In the genomic region with DNA sequence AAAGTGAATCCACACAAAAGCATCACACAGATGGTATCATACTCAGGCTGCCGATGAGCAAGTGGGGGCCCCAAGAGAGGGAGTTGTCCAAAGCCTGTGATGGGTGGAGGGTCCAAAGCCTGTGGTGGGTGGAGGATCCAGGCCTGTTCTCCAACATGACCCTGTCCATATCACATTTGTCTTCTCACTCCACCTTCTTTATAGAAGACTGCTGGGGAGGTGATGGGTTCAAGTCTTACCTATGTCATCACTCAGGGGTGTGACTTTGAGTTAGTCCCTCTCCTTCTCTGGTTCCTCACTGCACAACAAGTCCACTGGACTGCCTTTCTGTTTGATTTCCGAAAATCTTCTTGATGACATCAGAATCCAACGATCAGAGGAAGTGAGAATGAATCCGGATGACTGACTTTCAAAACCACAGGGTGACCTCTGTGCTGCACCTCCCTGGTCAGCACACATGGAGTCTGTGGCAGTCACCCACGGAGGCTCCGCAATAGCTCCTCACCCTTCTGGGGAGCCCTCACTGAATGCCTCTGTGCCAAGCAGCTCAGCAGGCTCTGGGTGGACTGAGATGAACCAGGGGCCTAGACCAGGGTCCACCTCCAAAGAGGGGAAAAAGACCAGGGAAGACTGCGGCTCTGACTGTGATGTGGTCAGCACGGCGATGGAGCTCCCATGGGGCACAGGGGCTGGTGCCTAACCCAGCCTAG, we compare ENCODE assay signal across 9 cellular contexts.
DNase-seq lines count a peak whose midpoint lies in the region; ATAC-seq and TF ChIP-seq lines count a peak whose summit lies in the region.
"Had no signal": no experiment of that assay in that cellular context is flagged by ENCODE, and none has a peak within 500 bp of the region (broad histone marks: within the 10 kb centered on the region; RNA-seq: fewer than 3 reads in every experiment).

No MANE protein-coding gene starts in this region.

- no peak for DNase-seq in activated T-cell treated with anti-CD3 and anti-CD28 coated beads, Interleukin-2, amount 50 U/mL, for 72 hours
- no peak for DNase-seq in activated T-cell treated with anti-CD3 and anti-CD28 coated beads, Interleukin-2, amount 50 U/mL, for 1 hour
- DNase-seq in RPMI7951 (ENCODE audit: low read depth) (peak; percentile 91), kidney epithelial cell (ENCODE audit: low read depth) (peak; percentile 83), HUDEP-2 (lab: John Stamatoyannopoulos, UW; ENCODE audit: unreplicated experiment in 76 of 76) (no peak), DMS 273 (lab: John Stamatoyannopoulos, UW; ENCODE audit: unreplicated experiment) (no peak), NCI-H1930 (lab: John Stamatoyannopoulos, UW) (no peak)

- H3K9me3 Mint-ChIP-seq in activated T-cell treated with anti-CD3 and anti-CD28 coated beads, Interleukin-2, amount 50 U/mL, for 72 hours, result peaks cover 0 to 3% of the 10 kb centered on the region in 2 donors

- peak; percentile 33 to 44 for ATAC-seq in activated T-cell treated with anti-CD3 and anti-CD28 coated beads, Interleukin-2, amount 50 U/mL, for 72 hours (replicated peaks in 1 of 2)
- peak; percentile 60 for ATAC-seq in HG02885 (IDR thresholded peaks at IDR 0.05; ENCODE audit: poor library complexity, unreplicated experiment)

- no peaks in the 10 kb centered on the region for H3K27me3 ChIP-seq in kidney epithelial cell (ENCODE audit: control insufficient read depth, insufficient read depth, low read length)

- H3K27ac Mint-ChIP-seq in activated T-cell treated with anti-CD3 and anti-CD28 coated beads, Interleukin-2, amount 50 U/mL, for 72 hours, result peak overlapping the region; percentile 61

- no peak overlapping the region for H3K4me3 ChIP-seq in kidney epithelial cell (ENCODE audit: low read depth, low read length)
- H3K4me3 ChIP-seq: skin epidermis had no signal

- peaks cover 90% of the 10 kb centered on the region for H3K4me1 Mint-ChIP-seq in activated T-cell treated with anti-CD3 and anti-CD28 coated beads, Interleukin-2, amount 50 U/mL, for 72 hours (ENCODE audit: low read depth)

- TF ChIP-seq CTCF in kidney epithelial cell (IDR thresholded peaks at IDR 0.05; ENCODE audit: insufficient read depth, low read length, poor library complexity, severe bottlenecking), result no peak

- H3K36me3 ChIP-seq in kidney epithelial cell (ENCODE audit: control insufficient read depth, insufficient read depth, low read length), result no peaks in the 10 kb centered on the region

- H3K27me3 Mint-ChIP-seq in activated T-cell treated with anti-CD3 and anti-CD28 coated beads, Interleukin-2, amount 50 U/mL, for 72 hours (ENCODE audit: low read depth), result no peaks in the 10 kb centered on the region

- H3K4me3 Mint-ChIP-seq in activated T-cell treated with anti-CD3 and anti-CD28 coated beads, Interleukin-2, amount 50 U/mL, for 72 hours, result peak overlapping the region; percentile 53 to 64

- no peaks in the 10 kb centered on the region for H3K36me3 Mint-ChIP-seq in activated T-cell treated with anti-CD3 and anti-CD28 coated beads, Interleukin-2, amount 50 U/mL, for 72 hours (ENCODE audit: insufficient read depth in 2 of 2)

Comparison
In these comparisons a context has a peak if more than half of its experiments do, and no peak if none do; other contexts are left out.
1. DNase-seq: peak in RPMI7951 (single experiment) and kidney epithelial cell (single experiment); none in activated T-cell treated with anti-CD3 and anti-CD28 coated beads, Interleukin-2, amount 50 U/mL, for 72 hours (0 of 2), activated T-cell treated with anti-CD3 and anti-CD28 coated beads, Interleukin-2, amount 50 U/mL, for 1 hour (single experiment), HUDEP-2 (0 of 76), DMS 273 (single experiment) and NCI-H1930 (0 of 2).